10 cellular contexts compared by ENCODE assay signal in genomic region chr1:155946633-155947219, GRCh38. TPM values are rescaled to one million over a fixed set of nuclear protein-coding genes. Genes with fewer than 3 reads are reported as not detected.
DNase-seq lines count a peak whose midpoint lies in the region; ATAC-seq, FAIRE-seq and TF ChIP-seq lines count a peak whose summit lies in the region.
"Had no signal": no experiment of that assay in that cellular context is flagged by ENCODE, and none has a peak within 500 bp of the region (broad histone marks: within the 10 kb centered on the region; RNA-seq: fewer than 3 reads in every experiment).

No MANE protein-coding gene starts in this region.

- DNase-seq in GM12892 (ENCODE audit: insufficient read length) (peak; percentile 10), RWPE2 (ENCODE audit: low spot score) (no peak), T-helper 9 cell (no peak), NCI-H1048 (lab: John Stamatoyannopoulos, UW) (no peak), cerebellar nuclear complex (lab: John Stamatoyannopoulos, UW) (no peak)
- DNase-seq in activated effector memory CD4-positive, alpha-beta T cell treated with Interleukin-2 at 50 U/mL for 16 hours: no peak
- DNase-seq: NCI-H524 treated with DMSO at 0.1 percent for 48 hours had no signal

- ATAC-seq in GM21528 (IDR thresholded peaks at IDR 0.05; ENCODE audit: low FRiP score, unreplicated experiment) (peak; percentile 16), RWPE2 (ENCODE audit: low read depth) (no peak)

- H3K4me1 ChIP-seq in RWPE2 (ENCODE audit: insufficient read depth, poor library complexity, severe bottlenecking): peaks cover 19% of the 10 kb centered on the region
- H3K4me1 ChIP-seq in mesodermal cell (ENCODE audit: control insufficient read depth, insufficient read depth, low read length, poor library complexity, severe bottlenecking): peaks cover 6% of the 10 kb centered on the region

- TF ChIP-seq POLR2A in GM12892 (IDR thresholded peaks at IDR 0.05; ENCODE audit: low read depth, low read length): no peak

- H3K27ac ChIP-seq in RWPE2 (ENCODE audit: poor library complexity, severe bottlenecking) (peak overlapping the region; percentile 27), mesodermal cell (ENCODE audit: low read depth, low read length, severe bottlenecking) (peak overlapping the region; percentile 43)

- FAIRE-seq in GM12892 (lab: Jason Lieb, UNC): peak; percentile 17

- peaks cover 60% of the 10 kb centered on the region for H3K36me3 ChIP-seq in RWPE2 (ENCODE audit: low read depth)
- peaks cover 60% of the 10 kb centered on the region for H3K36me3 ChIP-seq in mesodermal cell (ENCODE audit: control insufficient read depth, insufficient read depth, low read length)

- no peak for TF ChIP-seq CTCF in RWPE2 (IDR thresholded peaks at IDR 0.05; ENCODE audit: poor library complexity, severe bottlenecking)

- WGBS in mesodermal cell (ENCODE audit: insufficient coverage in 2 of 2), 2 experiments: 97 to 100% methylated on average over 3 to 5 of the region's 8 CpGs

- no peaks in the 10 kb centered on the region for H3K9me3 ChIP-seq in RWPE2 (ENCODE audit: severe bottlenecking)
- H3K9me3 ChIP-seq in mesodermal cell (ENCODE audit: control insufficient read depth, low read length): no peaks in the 10 kb centered on the region
- H3K9me3 ChIP-seq: esophagus muscularis mucosa had no signal

- H3K27me3 ChIP-seq in RWPE2 (ENCODE audit: insufficient read depth, poor library complexity, severe bottlenecking): no peaks in the 10 kb centered on the region
- H3K27me3 ChIP-seq: esophagus muscularis mucosa had no signal

- H3K4me3 ChIP-seq in RWPE2 (ENCODE audit: severe bottlenecking) (no peak overlapping the region), mesodermal cell (ENCODE audit: extremely low read depth, insufficient read depth, low read length, poor library complexity, severe bottlenecking) (no peak overlapping the region)
- H3K4me3 ChIP-seq: esophagus muscularis mucosa had no signal

RNA-seq across cellular contexts. Expression of gene RXFP4, which starts 5.3 kb away (rescaled TPM):
- polyA plus RNA-seq in GM12892 (2012; ENCODE audit: missing spikeins): 0.36 TPM
- not detected for polyA plus RNA-seq in mesodermal cell (2013, experiment 1 of 2)
- polyA plus RNA-seq in mesodermal cell (2013, experiment 2 of 2): not detected

RNA-seq across cellular contexts. Expression of gene KHDC4, which starts 12.5 kb away (rescaled TPM):
- 46.2 TPM for polyA plus RNA-seq in GM12892 (2012; ENCODE audit: missing spikeins)
- polyA plus RNA-seq in mesodermal cell (2013, experiment 1 of 2): 37.3 TPM
- polyA plus RNA-seq in mesodermal cell (2013, experiment 2 of 2): 39.6 TPM

RNA-seq across cellular contexts. Expression of gene ARHGEF2, which starts 31.6 kb away (rescaled TPM):
- polyA plus RNA-seq in GM12892 (2012; ENCODE audit: missing spikeins): 57.6 TPM
- polyA plus RNA-seq in mesodermal cell (2013, experiment 1 of 2): 106 TPM
- 77.0 TPM for polyA plus RNA-seq in mesodermal cell (2013, experiment 2 of 2)

RNA-seq across cellular contexts. Expression of gene RIT1, which starts 35.6 kb away (rescaled TPM):
- polyA plus RNA-seq in GM12892 (2012; ENCODE audit: missing spikeins): 19.8 TPM
- polyA plus RNA-seq in mesodermal cell (2013, experiment 1 of 2): 46.8 TPM
- 38.1 TPM for polyA plus RNA-seq in mesodermal cell (2013, experiment 2 of 2)
